12 cellular contexts compared by ENCODE assay signal in the genomic region with DNA sequence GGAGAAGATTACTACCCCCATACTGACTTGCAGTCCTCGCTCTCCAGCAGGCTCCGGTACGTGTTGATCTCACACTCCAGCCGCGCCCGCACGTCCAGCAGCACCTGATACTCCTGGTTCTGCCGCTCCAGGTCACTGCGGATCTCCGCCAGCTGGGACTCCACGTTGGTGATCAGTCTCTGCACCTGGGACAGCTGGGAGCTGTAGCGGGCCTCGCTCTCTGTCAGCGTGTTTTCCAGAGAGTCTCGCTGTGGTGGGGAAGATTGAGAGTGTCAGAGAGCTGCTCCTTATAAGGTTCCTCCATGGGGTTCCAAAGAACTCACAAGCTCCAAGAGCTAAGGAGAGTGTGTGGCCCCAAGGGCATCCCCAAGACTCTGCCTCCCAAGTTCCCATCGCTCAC. TPM values are rescaled to one million over a fixed set of nuclear protein-coding genes. Genes with fewer than 3 reads are reported as not detected.
"Had no signal": no experiment of that assay in that cellular context is flagged by ENCODE, and none has a peak within 500 bp of the region (broad histone marks: within the 10 kb centered on the region; RNA-seq: fewer than 3 reads in every experiment).

No MANE protein-coding gene starts in this region.

RNA-seq across cellular contexts. Expression of a gene that starts 4.2 kb away (rescaled TPM):
- total RNA-seq: NCI-H460, OCI-LY7, PC-3, PC-9, Peyer's patch, Right ventricle myocardium inferior, Right ventricle myocardium superior, RPMI7951, SJCRH30, SJSA1, SK-MEL-5 had no signal
- polyA plus RNA-seq: SK-N-SH had no signal

RNA-seq across cellular contexts. Expression of a gene that starts 23.2 kb away (rescaled TPM):
- total RNA-seq: NCI-H460, OCI-LY7, PC-3, PC-9, Peyer's patch, Right ventricle myocardium inferior, Right ventricle myocardium superior, SJCRH30, SK-MEL-5 had no signal

RNA-seq across cellular contexts. Expression of a gene that starts 30.9 kb away (rescaled TPM):
- total RNA-seq: NCI-H460, OCI-LY7, PC-3, PC-9, Peyer's patch, Right ventricle myocardium inferior, Right ventricle myocardium superior, RPMI7951, SJCRH30, SJSA1, SK-MEL-5 had no signal
- polyA plus RNA-seq: SK-N-SH had no signal

RNA-seq across cellular contexts. Expression of a gene that starts 35.7 kb away (rescaled TPM):
- total RNA-seq: OCI-LY7, Peyer's patch, Right ventricle myocardium inferior, Right ventricle myocardium superior, RPMI7951, SK-MEL-5 had no signal

RNA-seq across cellular contexts. Expression of a gene that starts 37.3 kb away (rescaled TPM):
- total RNA-seq: NCI-H460, OCI-LY7, PC-3, PC-9, Peyer's patch, Right ventricle myocardium inferior, Right ventricle myocardium superior, RPMI7951, SJCRH30, SJSA1, SK-MEL-5 had no signal
- polyA plus RNA-seq: SK-N-SH had no signal
